Comparison of ENCODE assay signal across 8 cellular contexts in genomic region chr11:86068951-86069407, GRCh38. TPM values are rescaled to one million over a fixed set of nuclear protein-coding genes. Genes with fewer than 3 reads are reported as not detected.
DNase-seq lines count a peak whose midpoint lies in the region; ATAC-seq, FAIRE-seq and TF ChIP-seq lines count a peak whose summit lies in the region.

TSS of gene PICALM (minus strand) at chr11:86069084. CDS start at chr11:86068780, 304 bp downstream.

- no peak for FAIRE-seq in small intestine (lab: Jason Lieb, UNC)

- DNase-seq in ACHN (peak; percentile 98), NCI-H2227 (lab: John Stamatoyannopoulos, UW; ENCODE audit: unreplicated experiment) (peak; percentile 98), WERI-Rb-1 (peak; percentile 99), mammary epithelial cell (peak; percentile 99), small intestine (peak; percentile 99)

- TF ChIP-seq CTCF in WERI-Rb-1 (IDR thresholded peaks at IDR 0.05; ENCODE audit: low read depth, low read length) (no peak), mammary epithelial cell (conservative IDR thresholded peaks at IDR 0.05 in 1 of 2, IDR thresholded peaks at IDR 0.05 in 1 of 2; ENCODE audit: extremely low read depth in 1 of 2, insufficient read depth in 1 of 2, low read depth in 1 of 2, low read length in 2 of 2) (no peak)

- no TSS peak for BruUV-seq in mammary epithelial cell (replicated peaks; lab: Mats Ljungman, UMichigan)

- in situ Hi-C loops in ACHN (cut with HindIII; ENCODE audit: low pct_ligation_motif_present, low pct_unique_long_range_greater_than_20kb, low sequenced_read_pairs) (no loop called here), mammary epithelial cell (cut with MboI; ENCODE audit: low sequenced_read_pairs in 2 of 2) (loop anchor here in 1 of 2 donors (5.0 kb wide), 1 partner anchor 103 kb away; no protein-coding TSS in a partner anchor)

- peak within 1 kb of the TSS; percentile 99 for H3K9ac ChIP-seq in mammary epithelial cell (ENCODE audit: insufficient read depth, low read length)
- H3K9ac ChIP-seq in iPS-20b (ENCODE audit: low read depth, low read length), result peak within 1 kb of the TSS; percentile 90

- ATAC-seq in GM18873 (IDR thresholded peaks at IDR 0.05; ENCODE audit: low FRiP score, unreplicated experiment) (peak; percentile 84), HG03139 (IDR thresholded peaks at IDR 0.05; ENCODE audit: unreplicated experiment) (peak; percentile 81)

- H3K9me3 ChIP-seq in WERI-Rb-1 (ENCODE audit: severe bottlenecking) (no peaks in the 10 kb centered on the region), mammary epithelial cell (replicated peaks; ENCODE audit: insufficient read depth, low read length) (no peaks in the 10 kb centered on the region), iPS-20b (ENCODE audit: insufficient read depth, low read depth, low read length) (no peaks in the 10 kb centered on the region), small intestine (ENCODE audit: control insufficient read depth, low read depth) (no peaks in the 10 kb centered on the region)

- H3K27me3 ChIP-seq in WERI-Rb-1 (ENCODE audit: insufficient read depth, low read depth, severe bottlenecking) (no peaks in the 10 kb centered on the region), mammary epithelial cell (ENCODE audit: insufficient read depth, low read length) (no peaks in the 10 kb centered on the region), iPS-20b (ENCODE audit: insufficient read depth, low read length) (no peaks in the 10 kb centered on the region), small intestine (ENCODE audit: control insufficient read depth in 2 of 2, insufficient read depth in 2 of 2, low read length in 2 of 2) (no peaks in the 10 kb centered on the region)

- H3K4me3 ChIP-seq in WERI-Rb-1 (ENCODE audit: low read depth, low read length), result peak within 1 kb of the TSS; percentile 87
- H3K4me3 ChIP-seq in mammary epithelial cell (replicated peaks in 1 of 3; ENCODE audit: insufficient read depth in 1 of 3, low read depth in 2 of 3, low read length in 3 of 3), result peak within 1 kb of the TSS; percentile 74 to 90 (median 77)
- H3K4me3 ChIP-seq in iPS-20b (ENCODE audit: low read length), result peak within 1 kb of the TSS; percentile 92
- H3K4me3 ChIP-seq in small intestine (ENCODE audit: low read depth in 1 of 2, low read length in 2 of 2), result peak within 1 kb of the TSS; percentile 98 to 100

- H3K36me3 ChIP-seq in WERI-Rb-1 (no peaks in the 10 kb centered on the region), mammary epithelial cell (ENCODE audit: insufficient read depth, low read length) (no peaks in the 10 kb centered on the region), iPS-20b (ENCODE audit: insufficient read depth, low read depth, low read length) (no peaks in the 10 kb centered on the region), small intestine (ENCODE audit: control insufficient read depth in 2 of 2, insufficient read depth in 2 of 2, low read length in 2 of 2) (no peaks in the 10 kb centered on the region)

- H3K27ac ChIP-seq in WERI-Rb-1, result peak within 1 kb of the TSS; percentile 87
- H3K27ac ChIP-seq in mammary epithelial cell (ENCODE audit: insufficient read depth, low read depth, low read length), result peak within 1 kb of the TSS; percentile 100
- H3K27ac ChIP-seq in iPS-20b (ENCODE audit: low read length), result peak within 1 kb of the TSS; percentile 69
- peak within 1 kb of the TSS; percentile 86 to 98 for H3K27ac ChIP-seq in small intestine (ENCODE audit: low read depth in 1 of 2, low read length in 1 of 2)

- no peaks in the 10 kb centered on the region for H4K20me1 ChIP-seq in mammary epithelial cell (ENCODE audit: insufficient read depth, low read length)

- intact Hi-C loops in mammary epithelial cell (cut with micrococcal nuclease), result loop anchor here (1.0 to 2.0 kb wide), 6 partner anchors 27 to 124 kb away; no protein-coding TSS in a partner anchor

- peaks cover 50% of the 10 kb centered on the region for H3K79me2 ChIP-seq in mammary epithelial cell (ENCODE audit: insufficient read depth, low read length)

- H3K4me1 ChIP-seq in mammary epithelial cell (ENCODE audit: insufficient read depth, low read length) (peaks cover 23% of the 10 kb centered on the region), iPS-20b (ENCODE audit: insufficient read depth, low read length) (peaks cover 25% of the 10 kb centered on the region), small intestine (ENCODE audit: control insufficient read depth in 2 of 2, insufficient read depth in 1 of 2, low read depth in 1 of 2, low read length in 1 of 2) (no peaks in the 10 kb centered on the region)

- no CpG with 5 or more reads among the region's 48 CpGs for WGBS in mammary epithelial cell (ENCODE audit: low coverage, missing lambda C conversion rate)
- 0% methylated on average over 18 to 48 of the region's 48 CpGs for WGBS in small intestine, 3 donors

- peak within 1 kb of the TSS; percentile 90 for H3K4me2 ChIP-seq in mammary epithelial cell (ENCODE audit: insufficient read depth, low read depth, low read length)

- peak within 1 kb of the TSS; percentile 87 for H2AFZ ChIP-seq in mammary epithelial cell (ENCODE audit: low read depth, low read length)

- dilution Hi-C loops in mammary epithelial cell (cut with HindIII; ENCODE audit: low sequenced_read_pairs), result loop anchor here (5.0 kb wide), 4 partner anchors 48 to 113 kb away; no protein-coding TSS in a partner anchor

- CTCF ChIA-PET in mammary epithelial cell (lab: Charles Lee; ENCODE audit: low non-redundant PET), result interaction anchor here (0.6 to 0.8 kb wide), 2 partner anchors 27 to 47 kb away, joined by 4 to 5 read pairs; no protein-coding TSS in a partner anchor

RNA-seq across cellular contexts. Expression of gene PICALM, which starts in this region (rescaled TPM):
- total RNA-seq in mammary epithelial cell, result 100 to 1,000 TPM; 179 to 329 TPM
- polyA plus RNA-seq in mammary epithelial cell (146 TPM), small intestine (100 to 1,000 TPM in 2 of 3 donors, 10 to 100 TPM in 1; 88.8 to 127 (median 106) TPM)
- polyA minus RNA-seq in mammary epithelial cell, result 265 TPM

Comparison
In these comparisons a context has a peak if more than half of its experiments do, and no peak if none do; other contexts are left out.
1. Peak in every context shown above with its lines: DNase-seq, ATAC-seq, H3K4me3 ChIP-seq and H3K27ac ChIP-seq.